In genomic region chr9:3475300-3476020, GRCh38 we compare ENCODE assay signal across 11 cellular contexts. TPM values are rescaled to one million over a fixed set of nuclear protein-coding genes. Genes with fewer than 3 reads are reported as not detected.
DNase-seq lines count a peak whose midpoint lies in the region; ATAC-seq and TF ChIP-seq lines count a peak whose summit lies in the region.
"Had no signal": no experiment of that assay in that cellular context is flagged by ENCODE, and none has a peak within 500 bp of the region (broad histone marks: within the 10 kb centered on the region; RNA-seq: fewer than 3 reads in every experiment).

No MANE protein-coding gene starts in this region.

- no peak overlapping the region for H3K4me3 Mint-ChIP-seq in chondrocyte (ENCODE audit: unreplicated experiment)

- H3K9ac ChIP-seq in BLaER1, result no peak overlapping the region

- intact Hi-C loops in Right ventricle myocardium inferior (cut with DNase I), result no loop called here

- no peak for TF ChIP-seq POLR2A in upper lobe of left lung (IDR thresholded peaks at IDR 0.05)

- no peak for TF ChIP-seq EP300 in upper lobe of left lung (IDR thresholded peaks at IDR 0.05)

- peaks cover 10% of the 10 kb centered on the region for H3K36me3 Mint-ChIP-seq in chondrocyte (ENCODE audit: low read depth)

- H3K4me1 ChIP-seq in BLaER1, result peaks cover 20% of the 10 kb centered on the region
- peaks cover 0 to 12% (median 6%) of the 10 kb centered on the region in 4 donors for H3K4me1 ChIP-seq in upper lobe of left lung

- H3K27ac Mint-ChIP-seq in chondrocyte (ENCODE audit: unreplicated experiment), result peak overlapping the region; percentile 75

- peak overlapping the region; percentile 38 for H3K4me2 ChIP-seq in BLaER1

- ATAC-seq in HG03565 (IDR thresholded peaks at IDR 0.05; ENCODE audit: unreplicated experiment) (peak; percentile 18), upper lobe of left lung (ENCODE audit: low FRiP score in 2 of 2) (no peak), Right ventricle myocardium inferior (no peak), HG03520 (IDR thresholded peaks at IDR 0.05; ENCODE audit: unreplicated experiment) (no peak)
- ATAC-seq: left ventricle myocardium superior, sciatic nerve had no signal

- no peaks in the 10 kb centered on the region for H4K20me1 ChIP-seq in BLaER1

- peaks cover 21% of the 10 kb centered on the region for H3K9me3 ChIP-seq in BLaER1
- peaks cover 0 to 6% (median 0%) of the 10 kb centered on the region in 4 donors for H3K9me3 ChIP-seq in upper lobe of left lung

- no peaks in the 10 kb centered on the region for H3K27me3 Mint-ChIP-seq in chondrocyte (ENCODE audit: low read depth)

- H3K36me3 ChIP-seq in BLaER1 (peaks cover 25% of the 10 kb centered on the region; the same call in 1 of the 2 replicates), upper lobe of left lung (no peaks in the 10 kb centered on the region)
- H3K36me3 ChIP-seq: brain microvascular endothelial cell had no signal

- no peak for DNase-seq in GM13977 (ENCODE audit: low spot score)
- DNase-seq in chondrocyte (ENCODE audit: low spot score), result no peak
- DNase-seq in Ammon's horn (ENCODE audit: low spot score), result no peak
- no peak for DNase-seq in upper lobe of left lung
- DNase-seq in Right ventricle myocardium inferior (ENCODE audit: missing footprints), result no peak
- DNase-seq: brain microvascular endothelial cell, left ventricle myocardium superior had no signal

- H3K27me3 ChIP-seq in BLaER1 (no peaks in the 10 kb centered on the region), upper lobe of left lung (no peaks in the 10 kb centered on the region)
- H3K27me3 ChIP-seq: brain microvascular endothelial cell had no signal

- in situ Hi-C loops in GM13977 (cut with MboI; ENCODE audit: low pct_unique_long_range_greater_than_20kb, low sequenced_read_pairs, unreplicated experiment), result loop anchor here (10.0 kb wide), 2 partner anchors 169 to 249 kb away; no protein-coding TSS in a partner anchor

- WGBS in upper lobe of left lung, 2 donors, result 86 to 88% methylated on average over 14 of the region's 14 CpGs

- peaks cover 20% of the 10 kb centered on the region for H3K9me3 Mint-ChIP-seq in chondrocyte (ENCODE audit: low read depth)

- H3K4me3 ChIP-seq in BLaER1 (no peak overlapping the region), upper lobe of left lung (no peak overlapping the region)

- peaks cover 51% of the 10 kb centered on the region for H3K4me1 Mint-ChIP-seq in chondrocyte (ENCODE audit: low read depth)

- H3K27ac ChIP-seq in BLaER1 (no peak overlapping the region), upper lobe of left lung (no peak overlapping the region)
- H3K27ac ChIP-seq: brain microvascular endothelial cell had no signal

- peak; percentile 27 for TF ChIP-seq CTCF in GM13977 (IDR thresholded peaks at IDR 0.05; ENCODE audit: extremely low read depth, insufficient read depth, missing control alignments)
- TF ChIP-seq CTCF in chondrocyte (IDR thresholded peaks at IDR 0.05), result no peak
- TF ChIP-seq CTCF in upper lobe of left lung (IDR thresholded peaks at IDR 0.05), result no peak

RNA-seq across cellular contexts. Expression of gene RFX3, which starts 50.3 kb away (rescaled TPM):
- 4.0 to 10.6 TPM (median 4.1 TPM) in 3 replicates for total RNA-seq in chondrocyte
- total RNA-seq in upper lobe of left lung, result 10 to 100 TPM in 5 of 6 donors, 1 to 10 TPM in 1; 7.3 to 32.0 (median 19.9) TPM
- 3.7 TPM for total RNA-seq in Right ventricle myocardium inferior
